Comparison of ENCODE assay signal across 17 cellular contexts in the genomic region with DNA sequence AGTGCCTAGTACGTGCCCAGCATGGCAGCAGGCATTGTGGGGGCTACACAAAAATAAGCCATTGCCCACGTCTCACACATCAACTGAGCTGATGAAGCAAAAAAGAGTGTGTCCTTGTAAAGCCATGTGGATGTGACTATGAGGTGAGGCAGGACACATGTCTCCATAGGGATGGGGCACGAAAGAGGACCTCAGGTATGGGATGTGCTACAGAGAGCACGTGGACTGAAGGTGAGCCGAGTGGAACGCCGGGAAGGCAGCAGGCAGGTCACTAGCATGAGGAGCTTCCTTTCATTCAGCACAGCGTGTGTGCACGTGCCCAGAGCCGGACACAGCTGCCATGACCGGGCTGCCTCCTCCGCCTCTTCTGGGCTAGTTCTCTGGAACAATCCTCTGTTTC.
DNase-seq lines count a peak whose midpoint lies in the region; ATAC-seq, FAIRE-seq and TF ChIP-seq lines count a peak whose summit lies in the region.
"Had no signal": no experiment of that assay in that cellular context is flagged by ENCODE, and none has a peak within 500 bp of the region (broad histone marks: within the 10 kb centered on the region; RNA-seq: fewer than 3 reads in every experiment).

No MANE protein-coding gene starts in this region.

- H3K79me2 ChIP-seq in OCI-LY1 (ENCODE audit: insufficient read depth, low read length) (no peaks in the 10 kb centered on the region), H1 (ENCODE audit: control insufficient read depth in 1 of 2, insufficient read depth in 2 of 2, low read length in 2 of 2) (no peaks in the 10 kb centered on the region), mesendoderm (ENCODE audit: control insufficient read depth, insufficient read depth, low read length) (no peaks in the 10 kb centered on the region)

- peak overlapping the region; percentile 100 for H3K27ac ChIP-seq in OCI-LY1 (ENCODE audit: low read depth, low read length, poor library complexity, severe bottlenecking)
- no peak overlapping the region for H3K27ac ChIP-seq in H1 (ENCODE audit: low read depth, low read length)
- H3K27ac ChIP-seq in mesendoderm (ENCODE audit: low read depth, low read length) = no peak overlapping the region
- H3K27ac ChIP-seq in colonic mucosa = no peak overlapping the region

- H3K14ac ChIP-seq in H1 (ENCODE audit: insufficient read length) = no peak overlapping the region

- TF ChIP-seq CTCF in OCI-LY1 (IDR thresholded peaks at IDR 0.05; ENCODE audit: low read length) (no peak), H1 (IDR thresholded peaks at IDR 0.05; ENCODE audit: control extremely low read depth in 1 of 3, insufficient read depth in 1 of 3, low read depth in 1 of 3, low read length in 3 of 3) (no peak), colonic mucosa (IDR thresholded peaks at IDR 0.05) (no peak)

- TF ChIP-seq EP300 in H1 (IDR thresholded peaks at IDR 0.05; ENCODE audit: borderline replicate concordance in 1 of 2, low read depth in 2 of 2, low read length in 2 of 2) = no peak

- H3K23ac ChIP-seq in H1 (ENCODE audit: insufficient read length) = no peak overlapping the region
- peak overlapping the region; percentile 11 for H3K23ac ChIP-seq in mesendoderm (ENCODE audit: low read length)

- peaks cover 13% of the 10 kb centered on the region; the same call in 1 of the 2 replicates for H3F3A ChIP-seq in OCI-LY1 (ENCODE audit: insufficient read depth, low read length)

- TF ChIP-seq POLR2A in H1 (IDR thresholded peaks at IDR 0.05; ENCODE audit: control extremely low read depth in 1 of 2, low read depth in 2 of 2, low read length in 2 of 2) = no peak

- H3K4me1 ChIP-seq in OCI-LY1 (ENCODE audit: insufficient read depth, low read length, severe bottlenecking) (peaks cover 83% of the 10 kb centered on the region), H1 (replicated peaks in 1 of 4; ENCODE audit: control insufficient read depth in 3 of 4, insufficient read depth in 4 of 4, low read length in 3 of 4) (peaks cover 0 to 2% (median 0%) of the 10 kb centered on the region in 4 experiments; a peak in 1 of 7 replicates), mesendoderm (ENCODE audit: control insufficient read depth, low read depth, low read length) (peaks cover 11% of the 10 kb centered on the region), colonic mucosa (no peaks in the 10 kb centered on the region)
- H3K4me1 ChIP-seq: BE2C, Caco-2 had no signal

- POLR2A ChIA-PET in H1 (lab: Charles Lee; ENCODE audit: partially characterized antibody) = no interaction called here

- no peak overlapping the region for H3K56ac ChIP-seq in H1 (replicated peaks; ENCODE audit: insufficient read length, low read depth, low read length)
- peak overlapping the region; percentile 45 for H3K56ac ChIP-seq in mesendoderm (ENCODE audit: low read length)

- no peak overlapping the region for H2BK120ac ChIP-seq in H1 (replicated peaks; ENCODE audit: low read depth, low read length)
- no peak overlapping the region for H2BK120ac ChIP-seq in mesendoderm (ENCODE audit: low read depth, low read length)

- H4K20me1 ChIP-seq in OCI-LY1 (ENCODE audit: insufficient read depth, low read length) (no peaks in the 10 kb centered on the region), H1 (replicated peaks in 1 of 2; ENCODE audit: control insufficient read depth in 1 of 2, insufficient read depth in 2 of 2, low read length in 2 of 2) (no peaks in the 10 kb centered on the region)

- no peak for TF ChIP-seq RAD21 in H1 (IDR thresholded peaks at IDR 0.05 in 1 of 2, conservative IDR thresholded peaks at IDR 0.05 in 1 of 2; ENCODE audit: low read depth in 2 of 2, low read length in 2 of 2)

- H3K4me2 ChIP-seq in OCI-LY1 (ENCODE audit: low read length) (no peak overlapping the region), H1 (ENCODE audit: insufficient read depth in 1 of 2, low read depth in 2 of 2, low read length in 2 of 2) (no peak overlapping the region), mesendoderm (ENCODE audit: low read length) (no peak overlapping the region)

- no peak overlapping the region for H4K8ac ChIP-seq in H1 (ENCODE audit: extremely low read depth, insufficient read depth, low read length)
- H4K8ac ChIP-seq in mesendoderm (ENCODE audit: low read depth, low read length) = no peak overlapping the region

- intact Hi-C loops in colonic mucosa (cut with DNase I) = no loop called here

- H3K9ac ChIP-seq in OCI-LY1 (ENCODE audit: low read length) (no peak overlapping the region), H1 (replicated peaks in 1 of 4; ENCODE audit: extremely low read depth in 1 of 4, low read depth in 3 of 4, low read length in 3 of 4) (no peak overlapping the region), mesendoderm (ENCODE audit: low read length) (no peak overlapping the region), colonic mucosa (ENCODE audit: low read depth in 2 of 2, low read length in 2 of 2) (no peak overlapping the region)

- H3K79me1 ChIP-seq in H1 (ENCODE audit: low read depth, low read length) (no peaks in the 10 kb centered on the region), mesendoderm (ENCODE audit: low read length) (no peaks in the 10 kb centered on the region)

- H3K4ac ChIP-seq in H1 (replicated peaks; ENCODE audit: insufficient read length, low read depth, low read length) (no peak overlapping the region), mesendoderm (ENCODE audit: low read depth, low read length) (no peak overlapping the region)

- H2BK5ac ChIP-seq in H1 (ENCODE audit: low read depth, low read length) (no peak overlapping the region), mesendoderm (ENCODE audit: low read length) (peak overlapping the region; percentile 41)

- 94% methylated on average over 12 of the region's 12 CpGs; no CpG with 5 or more reads in 1 of the 2 experiments for WGBS in H1 (ENCODE audit: extremely low coverage in 1 of 2, insufficient coverage in 1 of 2, insufficient read length in 1 of 2, insufficient replicate concordance in 2 of 2, low coverage in 1 of 2, low lambda C conversion rate in 2 of 2, missing lambda C conversion rate in 1 of 2), 2 experiments
- WGBS in mesendoderm (ENCODE audit: extremely low coverage, insufficient coverage, low lambda C conversion rate) = no CpG with 5 or more reads among the region's 12 CpGs

- H4K91ac ChIP-seq in H1 (replicated peaks; ENCODE audit: insufficient read length, low read length) = no peak overlapping the region

- no peak for FAIRE-seq in H1 (lab: Jason Lieb, UNC)
- FAIRE-seq: D721Med, GM12892, GM18507 had no signal

- no peaks in the 10 kb centered on the region for H3K36me3 ChIP-seq in OCI-LY1 (ENCODE audit: insufficient read depth, low read length)
- H3K36me3 ChIP-seq in H1 (ENCODE audit: control insufficient read depth in 2 of 4, insufficient read depth in 4 of 4, low read length in 3 of 4) = no peaks in the 10 kb centered on the region
- no peaks in the 10 kb centered on the region for H3K36me3 ChIP-seq in mesendoderm (ENCODE audit: control insufficient read depth, insufficient read depth, low read length)
- H3K36me3 ChIP-seq in colonic mucosa = no peaks in the 10 kb centered on the region
- H3K36me3 ChIP-seq: BE2C had no signal

- DNase-seq in Ammon's horn (ENCODE audit: low spot score) (peak; percentile 57), H1 (ENCODE audit: low read depth in 1 of 2, low spot score in 2 of 2) (no peak), mesendoderm (no peak), colonic mucosa (no peak)
- DNase-seq: BE2C; Caco-2; CD4-positive, CD25-positive, alpha-beta regulatory T cell; CD8-positive, alpha-beta memory T cell; GDM1; GOT3; H9 had no signal

- H3K18ac ChIP-seq in H1 (ENCODE audit: extremely low read depth, low read length) (peak overlapping the region; percentile 9; the same call in 1 of the 2 replicates), mesendoderm (ENCODE audit: low read length) (no peak overlapping the region)

- H2BK15ac ChIP-seq in H1 (ENCODE audit: low read length) = no peak overlapping the region
- H2BK15ac ChIP-seq in mesendoderm (replicated peaks; ENCODE audit: low read depth) = no peak overlapping the region

- CTCF ChIA-PET in H1 (lab: Charles Lee; ENCODE audit: partially characterized antibody) = interaction anchor here (0.7 to 1.7 kb wide), 3 partner anchors 12 to 31 kb away, joined by 3 to 5 read pairs (median 3); no protein-coding TSS in a partner anchor

- H2AFZ ChIP-seq in OCI-LY1 (ENCODE audit: low read length) (no peak overlapping the region), H1 (ENCODE audit: low read length) (no peak overlapping the region)

- H2AK5ac ChIP-seq in H1 (ENCODE audit: low read depth, low read length) = no peak overlapping the region
- H2AK5ac ChIP-seq in mesendoderm (ENCODE audit: low read length) = peak overlapping the region; percentile 61

- H2BK20ac ChIP-seq in H1 (ENCODE audit: low read length) = no peak overlapping the region

- ATAC-seq in GM21529 (IDR thresholded peaks at IDR 0.05; ENCODE audit: unreplicated experiment) = no peak
- no peak for ATAC-seq in HG03439 (IDR thresholded peaks at IDR 0.05; ENCODE audit: unreplicated experiment)

- H3K23me2 ChIP-seq in H1 (ENCODE audit: low read depth, low read length) = no peaks in the 10 kb centered on the region

- H3K27me3 ChIP-seq in OCI-LY1 (ENCODE audit: insufficient read depth, low read length) = no peaks in the 10 kb centered on the region
- no peaks in the 10 kb centered on the region for H3K27me3 ChIP-seq in H1 (replicated peaks in 1 of 4; ENCODE audit: control insufficient read depth in 3 of 4, extremely low read depth in 1 of 4, insufficient read depth in 3 of 4, low read length in 3 of 4)
- no peaks in the 10 kb centered on the region for H3K27me3 ChIP-seq in mesendoderm (ENCODE audit: insufficient read depth, low read length, poor library complexity)
- no peaks in the 10 kb centered on the region for H3K27me3 ChIP-seq in colonic mucosa
- H3K27me3 ChIP-seq: BE2C had no signal

- H3K4me3 ChIP-seq in OCI-LY1 (ENCODE audit: low read depth, low read length, poor library complexity, severe bottlenecking) (no peak overlapping the region), H1 (ENCODE audit: extremely low read depth in 1 of 4, insufficient read depth in 2 of 4, low read depth in 3 of 4, low read length in 4 of 4) (no peak overlapping the region), mesendoderm (ENCODE audit: low read length) (no peak overlapping the region), colonic mucosa (no peak overlapping the region)

- no peaks in the 10 kb centered on the region for H3K9me2 ChIP-seq in OCI-LY1 (ENCODE audit: low read depth, low read length)

- H2BK12ac ChIP-seq in H1 (ENCODE audit: low read depth, low read length) = no peak overlapping the region

- no peaks in the 10 kb centered on the region for H3K9me3 ChIP-seq in OCI-LY1 (ENCODE audit: low read length)
- H3K9me3 ChIP-seq in H1 (ENCODE audit: insufficient read depth in 2 of 2, low read depth in 1 of 2, low read length in 1 of 2) = no peaks in the 10 kb centered on the region
- no peaks in the 10 kb centered on the region for H3K9me3 ChIP-seq in colonic mucosa
- H3K9me3 ChIP-seq: BE2C, Caco-2 had no signal

- H4K5ac ChIP-seq in H1 (ENCODE audit: insufficient read length, low read depth, low read length) (no peak overlapping the region), mesendoderm (ENCODE audit: low read length) (no peak overlapping the region)

TF ChIP-seq in H1, 55 proteins besides CTCF, POLR2A, EP300 and RAD21 (continues in another document):
- TF ChIP-seq YY1 (IDR thresholded peaks at IDR 0.05; ENCODE audit: low read depth, low read length) (no peak), KDM1A (IDR thresholded peaks at IDR 0.05; ENCODE audit: borderline replicate concordance, low read length) (no peak), RBBP5 (IDR thresholded peaks at IDR 0.05; ENCODE audit: borderline replicate concordance, low read depth, low read length) (no peak)
